In genomic region chr7:767580-767940, GRCh38 we compare ENCODE assay signal across 11 cellular contexts. TPM values are rescaled to one million over a fixed set of nuclear protein-coding genes. Genes with fewer than 3 reads are reported as not detected.
A peak's percentile ranks its signal among the peaks of the same experiment; 100 is the strongest.
DNase-seq lines count a peak whose midpoint lies in the region; ATAC-seq and TF ChIP-seq lines count a peak whose summit lies in the region.
"Had no signal": no experiment of that assay in that cellular context is flagged by ENCODE, and none has a peak within 500 bp of the region (broad histone marks: within the 10 kb centered on the region; RNA-seq: fewer than 3 reads in every experiment).

No MANE protein-coding gene starts in this region.

- peaks cover 16% of the 10 kb centered on the region for H3K4me1 ChIP-seq in prostate gland (replicated peaks)
- H3K4me1 ChIP-seq in left lung, result peaks cover 5 to 7% of the 10 kb centered on the region in 2 donors

- H3K9me3 ChIP-seq in prostate gland (no peaks in the 10 kb centered on the region), left lung (no peaks in the 10 kb centered on the region)
- H3K9me3 ChIP-seq: tibial nerve had no signal

- intact Hi-C loops in prostate gland (cut with DNase I), result no loop called here
- intact Hi-C loops in left lung (cut with DNase I), result no loop called here

- no peaks in the 10 kb centered on the region for H3K27me3 ChIP-seq in prostate gland (replicated peaks; ENCODE audit: insufficient read depth)
- no peaks in the 10 kb centered on the region for H3K27me3 ChIP-seq in left lung
- H3K27me3 ChIP-seq: tibial nerve had no signal

- no peak for TF ChIP-seq POLR2A in prostate gland (IDR thresholded peaks at IDR 0.05)

- TF ChIP-seq CTCF in choroid plexus epithelial cell (conservative IDR thresholded peaks at IDR 0.05; ENCODE audit: low read depth, low read length) (no peak), prostate gland (IDR thresholded peaks at IDR 0.05) (no peak), left lung (IDR thresholded peaks at IDR 0.05) (no peak)

- 56% methylated on average over 20 of the region's 21 CpGs for WGBS in prostate gland

- DNase-seq in activated T-cell treated with anti-CD3 and anti-CD28 coated beads for 48 hours (ENCODE audit: low read depth) (peak; percentile 13), NCI-H2227 (lab: John Stamatoyannopoulos, UW; ENCODE audit: unreplicated experiment) (peak; percentile 92), choroid plexus epithelial cell (ENCODE audit: low read depth) (peak; percentile 99), prostate gland (ENCODE audit: low spot score) (peak; percentile 71), left lung (no peak), RPMI8226 (no peak), SW480 (ENCODE audit: low spot score) (no peak)
- no peak for DNase-seq in activated T-cell treated with anti-CD3 and anti-CD28 coated beads, Interleukin-2, amount 50 U/mL, for 1 hour
- DNase-seq: SHP77 had no signal

- peaks cover 9 to 10% of the 10 kb centered on the region in 2 donors for H3K36me3 ChIP-seq in prostate gland
- peaks cover 0 to 82% of the 10 kb centered on the region in 2 donors for H3K36me3 ChIP-seq in left lung

- ATAC-seq in left lung, result no peak

- H3K27ac ChIP-seq in prostate gland (no peak overlapping the region), left lung (peak overlapping the region in 1 of 2 donors; percentile 33)
- H3K27ac ChIP-seq: HL-60, tibial nerve had no signal

- H3K4me3 ChIP-seq in choroid plexus epithelial cell (ENCODE audit: low read depth, low read length) (peak overlapping the region; percentile 49), prostate gland (no peak overlapping the region), left lung (no peak overlapping the region)
- H3K4me3 ChIP-seq: tibial nerve had no signal

RNA-seq across cellular contexts. Expression of gene PRKAR1B, which starts 40.5 kb away (rescaled TPM):
- total RNA-seq in prostate gland (10 to 100 TPM; 20.2 to 44.8 TPM), left lung (10 to 100 TPM; 16.3 to 19.6 TPM)

RNA-seq across cellular contexts. Expression of gene DNAAF5, which starts 41.1 kb away (rescaled TPM):
- total RNA-seq in prostate gland (10 to 100 TPM; 30.8 to 52.0 TPM), left lung (10 to 100 TPM; 19.9 to 28.3 TPM)

Comparison
In these comparisons a context has a peak if more than half of its experiments do, and no peak if none do; other contexts are left out.
1. DNase-seq: peak in activated T-cell treated with anti-CD3 and anti-CD28 coated beads for 48 hours (single experiment), NCI-H2227 (single experiment), choroid plexus epithelial cell (single experiment) and prostate gland (single experiment); none in activated T-cell treated with anti-CD3 and anti-CD28 coated beads, Interleukin-2, amount 50 U/mL, for 1 hour (single experiment), left lung (0 of 2), RPMI8226 (single experiment) and SW480 (single experiment).